ENCODE assay signal across 19 cellular contexts in genomic region chr7:30924624-30925023, GRCh38. TPM values are rescaled to one million over a fixed set of nuclear protein-coding genes. Genes with fewer than 3 reads are reported as not detected.
DNase-seq lines count a peak whose midpoint lies in the region; ATAC-seq and TF ChIP-seq lines count a peak whose summit lies in the region.
"Had no signal": no experiment of that assay in that cellular context is flagged by ENCODE, and none has a peak within 500 bp of the region (broad histone marks: within the 10 kb centered on the region; RNA-seq: fewer than 3 reads in every experiment).

No MANE protein-coding gene starts in this region.

- H3K4me3 Mint-ChIP-seq in chondrocyte (ENCODE audit: unreplicated experiment), result no peak overlapping the region
- no peak overlapping the region for H3K4me3 Mint-ChIP-seq in activated T-helper 2 cell treated with anti-CD3 and anti-CD28 coated beads, Interferon-gamma antibody, Interleukin-2, Interleukin-4, amounts not matched to agents 10 μg/mL and 5 μg/mL and 100 μg/mL, durations not matched to agents 14 hours and 24 hours and 36 hours (ENCODE audit: low read depth)
- H3K4me3 Mint-ChIP-seq: mesothelial cell of epicardium had no signal

- H3K27me3 Mint-ChIP-seq in chondrocyte (ENCODE audit: low read depth), result no peaks in the 10 kb centered on the region
- no peaks in the 10 kb centered on the region for H3K27me3 Mint-ChIP-seq in activated T-helper 2 cell treated with anti-CD3 and anti-CD28 coated beads, Interferon-gamma antibody, Interleukin-2, Interleukin-4, amounts not matched to agents 10 μg/mL and 5 μg/mL and 100 μg/mL, durations not matched to agents 14 hours and 24 hours and 36 hours (ENCODE audit: low read depth)

- peaks cover 24% of the 10 kb centered on the region for H3K4me1 Mint-ChIP-seq in chondrocyte (ENCODE audit: low read depth)
- no peaks in the 10 kb centered on the region for H3K4me1 Mint-ChIP-seq in activated T-helper 2 cell treated with anti-CD3 and anti-CD28 coated beads, Interferon-gamma antibody, Interleukin-2, Interleukin-4, amounts not matched to agents 10 μg/mL and 5 μg/mL and 100 μg/mL, durations not matched to agents 14 hours and 24 hours and 36 hours (ENCODE audit: low read depth)

- DNase-seq in AG20443 (ENCODE audit: low spot score) (peak; percentile 1), D341Med (ENCODE audit: low spot score) (peak; percentile 7), chondrocyte (ENCODE audit: low spot score) (peak; percentile 54), omental fat pad (ENCODE audit: low spot score) (peak; percentile 7), SHP77 (lab: John Stamatoyannopoulos, UW) (no peak), cerebellar nuclear complex (lab: John Stamatoyannopoulos, UW) (no peak)
- no peak for DNase-seq in stimulated activated CD4-positive, alpha-beta T cell treated with anti-CD3 and anti-CD28 coated beads, Interleukin-1b, Interleukin-23, amount 100 ng/mL, for 48 hours
- DNase-seq in activated T-helper 2 cell treated with anti-CD3 and anti-CD28 coated beads, Interferon-gamma antibody, Interleukin-2, Interleukin-4, amounts not matched to agents 10 μg/mL and 5 μg/mL and 100 μg/mL, durations not matched to agents 14 hours and 24 hours and 36 hours (ENCODE audit: low spot score), result no peak
- DNase-seq: EL, NCI-H1105, NCI-H524, trophoblast cell had no signal

- peaks cover 7% of the 10 kb centered on the region for H3K9me3 Mint-ChIP-seq in chondrocyte (ENCODE audit: low read depth)
- no peaks in the 10 kb centered on the region for H3K9me3 Mint-ChIP-seq in activated T-helper 2 cell treated with anti-CD3 and anti-CD28 coated beads, Interferon-gamma antibody, Interleukin-2, Interleukin-4, amounts not matched to agents 10 μg/mL and 5 μg/mL and 100 μg/mL, durations not matched to agents 14 hours and 24 hours and 36 hours

- H3K36me3 Mint-ChIP-seq in chondrocyte (ENCODE audit: low read depth), result peaks cover 1% of the 10 kb centered on the region
- no peaks in the 10 kb centered on the region for H3K36me3 Mint-ChIP-seq in activated T-helper 2 cell treated with anti-CD3 and anti-CD28 coated beads, Interferon-gamma antibody, Interleukin-2, Interleukin-4, amounts not matched to agents 10 μg/mL and 5 μg/mL and 100 μg/mL, durations not matched to agents 14 hours and 24 hours and 36 hours (ENCODE audit: low read depth)
- H3K36me3 Mint-ChIP-seq: mesothelial cell of epicardium had no signal

- no peak for ATAC-seq in omental fat pad (ENCODE audit: low FRiP score)
- ATAC-seq: HCT116; stimulated activated naive CD8-positive, alpha-beta T cell treated with anti-CD3 and anti-CD28 coated beads, Interleukin-15, Interleukin-2, amounts not matched to agents 100 U/mL and 50 U/mL, for 24 hours had no signal

- H3K27ac Mint-ChIP-seq in chondrocyte (ENCODE audit: unreplicated experiment), result no peak overlapping the region
- H3K27ac Mint-ChIP-seq in activated T-helper 2 cell treated with anti-CD3 and anti-CD28 coated beads, Interferon-gamma antibody, Interleukin-2, Interleukin-4, amounts not matched to agents 10 μg/mL and 5 μg/mL and 100 μg/mL, durations not matched to agents 14 hours and 24 hours and 36 hours, result no peak overlapping the region
- H3K27ac Mint-ChIP-seq: mesothelial cell of epicardium had no signal

- no peak for TF ChIP-seq CTCF in chondrocyte (IDR thresholded peaks at IDR 0.05)
- no peak for TF ChIP-seq CTCF in omental fat pad (IDR thresholded peaks at IDR 0.05)

- intact Hi-C loops in activated T-helper 2 cell treated with anti-CD3 and anti-CD28 coated beads, Interferon-gamma antibody, Interleukin-2, Interleukin-4, amounts not matched to agents 10 μg/mL and 5 μg/mL and 100 μg/mL, durations not matched to agents 14 hours and 24 hours and 36 hours (cut with micrococcal nuclease), result no loop called here

RNA-seq across cellular contexts. Expression of gene AQP1, which starts 13.0 kb away (rescaled TPM):
- total RNA-seq in chondrocyte (3.9 to 18.6 TPM (median 18.0 TPM) in 3 replicates), omental fat pad (100 to 1,000 TPM; 291 to 685 (median 428) TPM)
- not detected in 2 replicates for total RNA-seq in activated T-helper 2 cell treated with anti-CD3 and anti-CD28 coated beads, Interferon-gamma antibody, Interleukin-2, Interleukin-4, amounts not matched to agents 10 μg/mL and 5 μg/mL and 100 μg/mL, durations not matched to agents 14 hours and 24 hours and 36 hours

RNA-seq across cellular contexts. Expression of gene GHRHR, which starts 39.1 kb away (rescaled TPM):
- total RNA-seq in chondrocyte, result not detected in 3 replicates
- total RNA-seq in omental fat pad, result not detected
- not detected in 2 replicates for total RNA-seq in activated T-helper 2 cell treated with anti-CD3 and anti-CD28 coated beads, Interferon-gamma antibody, Interleukin-2, Interleukin-4, amounts not matched to agents 10 μg/mL and 5 μg/mL and 100 μg/mL, durations not matched to agents 14 hours and 24 hours and 36 hours
- total RNA-seq: dermis microvascular lymphatic vessel endothelial cell, epithelial cell of proximal tubule, frontal cortex, mesothelial cell of epicardium, renal cortical epithelial cell had no signal

Comparison
In these comparisons a context has a peak if more than half of its experiments do, and no peak if none do; other contexts are left out.
1. DNase-seq: peak in AG20443 (single experiment), D341Med (single experiment), chondrocyte (single experiment) and omental fat pad (single experiment); none in SHP77 (0 of 2), cerebellar nuclear complex (0 of 2), stimulated activated CD4-positive, alpha-beta T cell treated with anti-CD3 and anti-CD28 coated beads, Interleukin-1b, Interleukin-23, amount 100 ng/mL, for 48 hours (single experiment) and activated T-helper 2 cell treated with anti-CD3 and anti-CD28 coated beads, Interferon-gamma antibody, Interleukin-2, Interleukin-4, amounts not matched to agents 10 μg/mL and 5 μg/mL and 100 μg/mL, durations not matched to agents 14 hours and 24 hours and 36 hours (single experiment).